ENCODE assay signal across 8 cellular contexts in the genomic region with DNA sequence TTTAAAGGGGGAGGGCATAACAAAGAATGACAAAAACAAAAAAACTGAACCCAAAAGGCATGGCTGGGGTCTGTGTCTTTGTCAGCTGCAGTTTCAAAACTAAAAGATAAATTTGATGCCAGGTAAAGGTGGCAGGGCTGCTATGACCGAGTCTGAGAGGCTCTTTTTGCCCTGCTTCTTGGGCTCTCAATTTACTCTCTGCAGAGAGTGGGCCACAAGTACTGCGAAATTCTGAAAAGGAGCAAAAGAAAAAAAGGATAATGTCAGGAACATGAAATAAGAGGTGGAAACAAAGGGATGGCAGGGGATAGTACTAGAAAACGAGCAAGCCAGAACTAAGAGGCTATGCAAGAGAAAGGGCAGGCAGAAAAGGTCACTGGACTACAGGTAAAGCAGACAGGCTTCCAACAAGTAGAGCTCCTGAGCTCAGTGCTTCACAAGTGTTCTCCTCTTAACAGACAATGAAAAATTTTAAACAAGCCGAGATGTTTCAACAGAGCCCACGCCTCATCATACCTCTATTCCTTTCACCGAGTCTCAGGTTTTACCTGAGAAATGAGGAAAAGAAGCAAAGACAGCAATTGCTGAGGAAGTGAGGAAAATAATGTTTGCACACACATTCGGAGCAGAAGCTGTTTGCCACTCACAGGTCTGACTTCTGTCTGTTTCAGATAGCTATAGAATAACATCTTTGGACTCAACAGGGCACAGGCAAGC. TPM values are rescaled to one million over a fixed set of nuclear protein-coding genes. Genes with fewer than 3 reads are reported as not detected.
A peak's percentile ranks its signal among the peaks of the same experiment; 100 is the strongest.
DNase-seq lines count a peak whose midpoint lies in the region; ATAC-seq and TF ChIP-seq lines count a peak whose summit lies in the region.

No MANE protein-coding gene starts in this region.

- H3K4me1 ChIP-seq in DND-41 (ENCODE audit: insufficient read depth, low read length) (peaks cover 44% of the 10 kb centered on the region), muscle layer of colon (ENCODE audit: insufficient read depth, low read length) (peaks cover 52% of the 10 kb centered on the region)

- H3K9me3 ChIP-seq in DND-41 (ENCODE audit: insufficient read depth, low read length, severe bottlenecking) (no peaks in the 10 kb centered on the region), muscle layer of colon (ENCODE audit: low read length) (no peaks in the 10 kb centered on the region)

- H3K27me3 ChIP-seq in DND-41 (ENCODE audit: insufficient read depth, low read length, poor library complexity) (no peaks in the 10 kb centered on the region), muscle layer of colon (ENCODE audit: control insufficient read depth in 1 of 2, insufficient read depth in 2 of 2, low read length in 2 of 2) (no peaks in the 10 kb centered on the region)

- no peak overlapping the region for H2AFZ ChIP-seq in DND-41 (ENCODE audit: low read depth, low read length)

- peak overlapping the region; percentile 57 for H3K4me2 ChIP-seq in DND-41 (ENCODE audit: insufficient read depth, low read length)

- H3K36me3 ChIP-seq in DND-41 (ENCODE audit: insufficient read depth, low read length) (peaks cover 9% of the 10 kb centered on the region; the same call in 1 of the 2 replicates), muscle layer of colon (ENCODE audit: insufficient read depth, low read length) (peaks cover 10% of the 10 kb centered on the region)

- DNase-seq in DND-41 (no peak), NAMALWA (ENCODE audit: low spot score) (peak; percentile 58), caudate nucleus (lab: John Stamatoyannopoulos, UW) (peak in 4 of 61 donors; percentile 13 to 25 (median 18)), sciatic nerve (ENCODE audit: low spot score) (no peak), OCI-M2 (lab: John Stamatoyannopoulos, UW; ENCODE audit: unreplicated experiment) (no peak)

- 0 out of 2 replicates have a peak, but pooled peaks cover 9% of the 10 kb centered on the region for H4K20me1 ChIP-seq in DND-41 (ENCODE audit: insufficient read depth, low read length)

- intact Hi-C loops in sciatic nerve (cut with DNase I): loop anchor here (10.0 kb wide), 1 partner anchor 568 kb away; no protein-coding TSS in a partner anchor

- ATAC-seq in DND-41 (ENCODE audit: insufficient read depth, low read depth): no peak
- ATAC-seq in sciatic nerve: no peak
- ATAC-seq in GM19324 (IDR thresholded peaks at IDR 0.05; ENCODE audit: low FRiP score, unreplicated experiment): no peak
- ATAC-seq in HG02571 (IDR thresholded peaks at IDR 0.05; ENCODE audit: unreplicated experiment): no peak

- H3K9ac ChIP-seq in DND-41 (ENCODE audit: low read depth, low read length) (no peak overlapping the region), muscle layer of colon (ENCODE audit: low read length) (peak overlapping the region; percentile 72)

- H3K27ac ChIP-seq in DND-41 (ENCODE audit: low read length): no peak overlapping the region
- peak overlapping the region; percentile 85 for H3K27ac ChIP-seq in caudate nucleus (ENCODE audit: low read depth, low read length)
- peak overlapping the region; percentile 96 for H3K27ac ChIP-seq in muscle layer of colon (ENCODE audit: low read depth, low read length)

- TF ChIP-seq CTCF in DND-41 (IDR thresholded peaks at IDR 0.05; ENCODE audit: borderline replicate concordance, extremely low read depth, low read length, poor library complexity, severe bottlenecking): no peak

- H3K4me3 ChIP-seq in DND-41 (ENCODE audit: low read depth in 1 of 2, low read length in 2 of 2) (no peak overlapping the region), muscle layer of colon (ENCODE audit: low read depth in 1 of 2, low read length in 2 of 2) (peak overlapping the region; percentile 56 to 78)

- peaks cover 9% of the 10 kb centered on the region for H3K79me2 ChIP-seq in DND-41 (ENCODE audit: insufficient read depth, low read length)

RNA-seq across cellular contexts. Expression of a gene that starts 7.3 kb away (rescaled TPM):
- total RNA-seq in sciatic nerve: 33.8 TPM

RNA-seq across cellular contexts. Expression of a gene that starts 43.5 kb away (rescaled TPM):
- total RNA-seq in sciatic nerve: 66.0 TPM

Comparison
In these comparisons a context has a peak if more than half of its experiments do, and no peak if none do; other contexts are left out.
1. H3K4me3 ChIP-seq: peak in muscle layer of colon (2 of 2); none in DND-41 (0 of 2).